Comparison of ENCODE assay signal across 15 cellular contexts in the genomic region with DNA sequence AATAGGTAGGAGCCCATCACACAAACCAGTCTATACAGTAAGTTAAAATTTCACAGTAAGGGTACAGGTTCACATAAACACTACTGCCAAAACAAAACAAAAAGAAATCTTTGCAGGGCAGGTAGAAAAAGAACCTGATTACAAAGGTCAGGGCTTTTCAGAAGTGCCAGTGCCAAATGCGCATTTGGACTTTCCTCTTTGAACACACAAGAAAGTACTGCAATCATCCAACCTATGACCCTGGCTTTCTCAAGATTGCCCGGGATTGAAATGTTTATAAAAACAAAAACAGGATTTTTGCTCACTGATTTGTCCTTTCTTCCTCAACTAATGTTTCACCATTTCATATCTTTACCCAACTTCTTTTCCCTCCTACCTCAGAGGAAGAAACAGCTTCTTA. TPM values are rescaled to one million over a fixed set of nuclear protein-coding genes. Genes with fewer than 3 reads are reported as not detected.
DNase-seq lines count a peak whose midpoint lies in the region; ATAC-seq, FAIRE-seq and TF ChIP-seq lines count a peak whose summit lies in the region.
"Had no signal": no experiment of that assay in that cellular context is flagged by ENCODE, and none has a peak within 500 bp of the region (broad histone marks: within the 10 kb centered on the region; RNA-seq: fewer than 3 reads in every experiment).

No MANE protein-coding gene starts in this region.

- DNase-seq in cardiac muscle cell (ENCODE audit: low read depth in 1 of 2, low spot score in 1 of 2) (no peak), Right ventricle myocardium superior (no peak), kidney (no peak), mammary epithelial cell (no peak), NCI-H1930 (lab: John Stamatoyannopoulos, UW) (no peak), SK-N-SH (no peak)
- DNase-seq in activated T-helper 1 cell treated with anti-CD3 and anti-CD28 coated beads, Interleukin-12 subunit alpha, Interleukin-12 subunit beta, Interleukin-2, Interleukin-4 antibody, amounts not matched to agents 30 ng/mL and 10 ng/mL and 1 ng/mL, durations not matched to agents 14 hours and 24 hours and 36 hours (ENCODE audit: low spot score) = no peak
- no peak for DNase-seq in stimulated activated effector memory CD8-positive, alpha-beta T cell treated with anti-CD3 and anti-CD28 coated beads, Interleukin-12 subunit alpha, Interleukin-12 subunit beta, amount 100 ng/mL, for 72 hours (ENCODE audit: low spot score in 2 of 2)
- DNase-seq: AML-193, NCI-H774, WERI-Rb-1 had no signal

- no peak overlapping the region for H3K9ac ChIP-seq in kidney (ENCODE audit: low read length in 2 of 2)
- H3K9ac ChIP-seq in mammary epithelial cell (ENCODE audit: insufficient read depth, low read length) = no peak overlapping the region
- no peak overlapping the region for H3K9ac ChIP-seq in SK-N-SH
- H3K9ac ChIP-seq: parathyroid adenoma had no signal

- no peaks in the 10 kb centered on the region for H3K27me3 Mint-ChIP-seq in activated T-helper 1 cell treated with anti-CD3 and anti-CD28 coated beads, Interleukin-12 subunit alpha, Interleukin-12 subunit beta, Interleukin-2, Interleukin-4 antibody, amounts not matched to agents 30 ng/mL and 10 ng/mL and 1 ng/mL, durations not matched to agents 14 hours and 24 hours and 36 hours (ENCODE audit: insufficient read depth)

- no peak overlapping the region for H3K4me3 ChIP-seq in cardiac muscle cell
- peak overlapping the region in 1 of 2 donors; percentile 36 for H3K4me3 ChIP-seq in kidney (ENCODE audit: low read length in 2 of 2)
- H3K4me3 ChIP-seq in mammary epithelial cell (replicated peaks in 1 of 3; ENCODE audit: insufficient read depth in 1 of 3, low read depth in 2 of 3, low read length in 3 of 3) = no peak overlapping the region
- H3K4me3 ChIP-seq in SK-N-SH (ENCODE audit: low read depth in 2 of 2, low read length in 1 of 2) = no peak overlapping the region
- H3K4me3 ChIP-seq: coronary artery had no signal

- H4K20me1 ChIP-seq in mammary epithelial cell (ENCODE audit: insufficient read depth, low read length) (no peaks in the 10 kb centered on the region), SK-N-SH (ENCODE audit: insufficient read depth) (no peaks in the 10 kb centered on the region)

- dilution Hi-C loops in mammary epithelial cell (cut with HindIII; ENCODE audit: low sequenced_read_pairs) = no loop called here

- peak; percentile 63 for FAIRE-seq in kidney (lab: Jason Lieb, UNC)
- FAIRE-seq: D721Med, RCC 7860 had no signal

- no peak for ATAC-seq in Right ventricle myocardium superior (ENCODE audit: poor library complexity)
- no peak for ATAC-seq in stimulated activated effector memory CD8-positive, alpha-beta T cell treated with anti-CD3 and anti-CD28 coated beads, Interleukin-12 subunit alpha, Interleukin-12 subunit beta, amount 100 ng/mL, for 72 hours

- H3K79me2 ChIP-seq in mammary epithelial cell (ENCODE audit: insufficient read depth, low read length) = peaks cover 4% of the 10 kb centered on the region
- peaks cover 24% of the 10 kb centered on the region for H3K79me2 ChIP-seq in SK-N-SH (ENCODE audit: insufficient read depth)

- POLR2A ChIA-PET in SK-N-SH (lab: Yijun Ruan, JAX) = no interaction called here

- BruUV-seq in mammary epithelial cell (replicated peaks; lab: Mats Ljungman, UMichigan) = no TSS peak

- peaks cover 16% of the 10 kb centered on the region for H3F3A ChIP-seq in SK-N-SH (replicated peaks; ENCODE audit: insufficient read depth)

- no peak for TF ChIP-seq EP300 in SK-N-SH (IDR thresholded peaks at IDR 0.05; ENCODE audit: borderline replicate concordance in 1 of 2, low read depth in 1 of 2, low read length in 1 of 2)

- H3K27ac ChIP-seq in cardiac muscle cell = peak overlapping the region; percentile 84
- peak overlapping the region in 1 of 2 donors; percentile 49 for H3K27ac ChIP-seq in kidney (ENCODE audit: low read depth in 2 of 2, low read length in 2 of 2)
- H3K27ac ChIP-seq in mammary epithelial cell (ENCODE audit: insufficient read depth, low read depth, low read length) = no peak overlapping the region
- H3K27ac ChIP-seq in SK-N-SH (ENCODE audit: low read depth in 2 of 2, low read length in 1 of 2) = no peak overlapping the region
- H3K27ac ChIP-seq: parathyroid adenoma, WERI-Rb-1 had no signal

- no peak for TF ChIP-seq RAD21 in SK-N-SH (IDR thresholded peaks at IDR 0.05; ENCODE audit: low read length)

- intact Hi-C loops in Right ventricle myocardium superior (cut with DNase I) = no loop called here
- intact Hi-C loops in activated T-helper 1 cell treated with anti-CD3 and anti-CD28 coated beads, Interleukin-12 subunit alpha, Interleukin-12 subunit beta, Interleukin-2, Interleukin-4 antibody, amounts not matched to agents 30 ng/mL and 10 ng/mL and 1 ng/mL, durations not matched to agents 14 hours and 24 hours and 36 hours (cut with micrococcal nuclease) = loop anchor here (1.0 kb wide), 1 partner anchor 9 kb away; no protein-coding TSS in a partner anchor
- intact Hi-C loops in kidney (cut with DNase I) = no loop called here
- intact Hi-C loops in mammary epithelial cell (cut with micrococcal nuclease) = no loop called here

- in situ Hi-C loops in mammary epithelial cell (cut with MboI; ENCODE audit: low sequenced_read_pairs in 2 of 2) = no loop called here

- no peaks in the 10 kb centered on the region for H3K36me3 ChIP-seq in cardiac muscle cell
- H3K36me3 ChIP-seq in kidney (ENCODE audit: control insufficient read depth in 1 of 2, insufficient read depth in 2 of 2, low read length in 2 of 2) = no peaks in the 10 kb centered on the region
- H3K36me3 ChIP-seq in mammary epithelial cell (ENCODE audit: insufficient read depth, low read length) = no peaks in the 10 kb centered on the region
- peaks cover 0 to 16% of the 10 kb centered on the region in 2 experiments for H3K36me3 ChIP-seq in SK-N-SH (replicated peaks in 1 of 2; ENCODE audit: control insufficient read depth in 1 of 2, insufficient read depth in 2 of 2, low read length in 1 of 2)
- H3K36me3 ChIP-seq: WERI-Rb-1 had no signal

- H3K4me3 Mint-ChIP-seq in activated T-helper 1 cell treated with anti-CD3 and anti-CD28 coated beads, Interleukin-12 subunit alpha, Interleukin-12 subunit beta, Interleukin-2, Interleukin-4 antibody, amounts not matched to agents 30 ng/mL and 10 ng/mL and 1 ng/mL, durations not matched to agents 14 hours and 24 hours and 36 hours = no peak overlapping the region
- peak overlapping the region; percentile 5 for H3K4me3 Mint-ChIP-seq in stimulated activated effector memory CD8-positive, alpha-beta T cell treated with anti-CD3 and anti-CD28 coated beads, Interleukin-12 subunit alpha, Interleukin-12 subunit beta, amount 100 ng/mL, for 72 hours

- H3K9me3 Mint-ChIP-seq in activated T-helper 1 cell treated with anti-CD3 and anti-CD28 coated beads, Interleukin-12 subunit alpha, Interleukin-12 subunit beta, Interleukin-2, Interleukin-4 antibody, amounts not matched to agents 30 ng/mL and 10 ng/mL and 1 ng/mL, durations not matched to agents 14 hours and 24 hours and 36 hours = peaks cover 2% of the 10 kb centered on the region
- no peaks in the 10 kb centered on the region for H3K9me3 Mint-ChIP-seq in stimulated activated effector memory CD8-positive, alpha-beta T cell treated with anti-CD3 and anti-CD28 coated beads, Interleukin-12 subunit alpha, Interleukin-12 subunit beta, amount 100 ng/mL, for 72 hours

- no peaks in the 10 kb centered on the region for H3K9me2 ChIP-seq in SK-N-SH

- H3K36me3 Mint-ChIP-seq in activated T-helper 1 cell treated with anti-CD3 and anti-CD28 coated beads, Interleukin-12 subunit alpha, Interleukin-12 subunit beta, Interleukin-2, Interleukin-4 antibody, amounts not matched to agents 30 ng/mL and 10 ng/mL and 1 ng/mL, durations not matched to agents 14 hours and 24 hours and 36 hours (ENCODE audit: low read depth) = peaks cover 60% of the 10 kb centered on the region
- H3K36me3 Mint-ChIP-seq in stimulated activated effector memory CD8-positive, alpha-beta T cell treated with anti-CD3 and anti-CD28 coated beads, Interleukin-12 subunit alpha, Interleukin-12 subunit beta, amount 100 ng/mL, for 72 hours = peaks cover 95% of the 10 kb centered on the region

- H3K27me3 ChIP-seq in cardiac muscle cell (no peaks in the 10 kb centered on the region), mammary epithelial cell (ENCODE audit: insufficient read depth, low read length) (no peaks in the 10 kb centered on the region), SK-N-SH (ENCODE audit: insufficient read depth) (no peaks in the 10 kb centered on the region)

- WGBS in mammary epithelial cell (ENCODE audit: low coverage, missing lambda C conversion rate) = 73% methylated on average over 2 of the region's 2 CpGs
- 85% methylated on average over 2 of the region's 2 CpGs for WGBS in SK-N-SH (ENCODE audit: low lambda C conversion rate)

- no peaks in the 10 kb centered on the region for H3K9me3 ChIP-seq in cardiac muscle cell (ENCODE audit: low read depth)
- no peaks in the 10 kb centered on the region for H3K9me3 ChIP-seq in kidney (ENCODE audit: control insufficient read depth in 1 of 2, low read length in 2 of 2)
- H3K9me3 ChIP-seq in mammary epithelial cell (replicated peaks; ENCODE audit: insufficient read depth, low read length) = no peaks in the 10 kb centered on the region
- no peaks in the 10 kb centered on the region for H3K9me3 ChIP-seq in SK-N-SH

- H3K4me1 ChIP-seq in cardiac muscle cell (ENCODE audit: low read depth) = peaks cover 35% of the 10 kb centered on the region
- peaks cover 4 to 5% of the 10 kb centered on the region in 2 donors for H3K4me1 ChIP-seq in kidney (ENCODE audit: control insufficient read depth in 1 of 2, insufficient read depth in 1 of 2, low read depth in 1 of 2, low read length in 2 of 2)
- H3K4me1 ChIP-seq in mammary epithelial cell (ENCODE audit: insufficient read depth, low read length) = peaks cover 18% of the 10 kb centered on the region
- peaks cover 0 to 14% of the 10 kb centered on the region in 2 experiments; a peak in 1 of 4 replicates for H3K4me1 ChIP-seq in SK-N-SH (ENCODE audit: control insufficient read depth in 1 of 2, insufficient read depth in 2 of 2, low read depth in 1 of 2, low read length in 1 of 2)

- CTCF ChIA-PET in mammary epithelial cell (lab: Charles Lee; ENCODE audit: low non-redundant PET) = no interaction called here
- CTCF ChIA-PET in SK-N-SH (lab: Yijun Ruan, JAX) = no interaction called here

- H3K27ac Mint-ChIP-seq in activated T-helper 1 cell treated with anti-CD3 and anti-CD28 coated beads, Interleukin-12 subunit alpha, Interleukin-12 subunit beta, Interleukin-2, Interleukin-4 antibody, amounts not matched to agents 30 ng/mL and 10 ng/mL and 1 ng/mL, durations not matched to agents 14 hours and 24 hours and 36 hours = peak overlapping the region; percentile 66
- peak overlapping the region; percentile 94 for H3K27ac Mint-ChIP-seq in stimulated activated effector memory CD8-positive, alpha-beta T cell treated with anti-CD3 and anti-CD28 coated beads, Interleukin-12 subunit alpha, Interleukin-12 subunit beta, amount 100 ng/mL, for 72 hours

- peaks cover 68% of the 10 kb centered on the region for H3K4me1 Mint-ChIP-seq in activated T-helper 1 cell treated with anti-CD3 and anti-CD28 coated beads, Interleukin-12 subunit alpha, Interleukin-12 subunit beta, Interleukin-2, Interleukin-4 antibody, amounts not matched to agents 30 ng/mL and 10 ng/mL and 1 ng/mL, durations not matched to agents 14 hours and 24 hours and 36 hours (ENCODE audit: low read depth)
- H3K4me1 Mint-ChIP-seq in stimulated activated effector memory CD8-positive, alpha-beta T cell treated with anti-CD3 and anti-CD28 coated beads, Interleukin-12 subunit alpha, Interleukin-12 subunit beta, amount 100 ng/mL, for 72 hours = peaks cover 61% of the 10 kb centered on the region

- H3K4me2 ChIP-seq in mammary epithelial cell (ENCODE audit: insufficient read depth, low read depth, low read length) (no peak overlapping the region), SK-N-SH (no peak overlapping the region)

- TF ChIP-seq CTCF in cardiac muscle cell (IDR thresholded peaks at IDR 0.05; ENCODE audit: low read depth, low read length) = no peak
- TF ChIP-seq CTCF in kidney (IDR thresholded peaks at IDR 0.05; ENCODE audit: borderline replicate concordance, extremely low read depth, insufficient read depth) = no peak
- no peak for TF ChIP-seq CTCF in mammary epithelial cell (conservative IDR thresholded peaks at IDR 0.05 in 1 of 2, IDR thresholded peaks at IDR 0.05 in 1 of 2; ENCODE audit: extremely low read depth in 1 of 2, insufficient read depth in 1 of 2, low read depth in 1 of 2, low read length in 2 of 2)
- TF ChIP-seq CTCF in SK-N-SH (IDR thresholded peaks at IDR 0.05) = no peak

- no peak overlapping the region for H2AFZ ChIP-seq in mammary epithelial cell (ENCODE audit: low read depth, low read length)
- H2AFZ ChIP-seq in SK-N-SH (ENCODE audit: low read depth) = no peak overlapping the region
- H2AFZ ChIP-seq: parathyroid adenoma had no signal

RNA-seq across cellular contexts. Expression of gene CBLB, which starts 47.4 kb away (rescaled TPM):
- total RNA-seq in cardiac muscle cell (48.2 and 53.1 TPM in 2 replicates), Right ventricle myocardium superior (56.7 TPM), kidney (48.4 TPM), mammary epithelial cell (10 to 100 TPM; 39.3 to 59.4 TPM)
- polyA plus RNA-seq in cardiac muscle cell (30.3 and 34.9 TPM in 2 replicates), kidney (ENCODE audit: insufficient read depth, low read depth, low replicate concordance) (7.7 TPM), mammary epithelial cell (9.5 TPM), SK-N-SH (2012; rRNA removed) (4.4 and 5.1 TPM in 2 replicates)
- 213 and 235 TPM in 2 replicates for total RNA-seq in activated T-helper 1 cell treated with anti-CD3 and anti-CD28 coated beads, Interleukin-12 subunit alpha, Interleukin-12 subunit beta, Interleukin-2, Interleukin-4 antibody, amounts not matched to agents 30 ng/mL and 10 ng/mL and 1 ng/mL, durations not matched to agents 14 hours and 24 hours and 36 hours
- polyA minus RNA-seq in mammary epithelial cell = 46.8 TPM
- 3.5 TPM in 2 replicates for polyA plus RNA-seq in SK-N-SH (2012; cell fraction: cytosol; rRNA removed)
- 13.9 and 16.6 TPM in 2 replicates for polyA plus RNA-seq in SK-N-SH (2012; cell fraction: nucleus; rRNA removed)
